ENCODE assay signal across 25 cellular contexts in genomic region chr2:110875384-110875725, GRCh38.
"Had no signal": no experiment of that assay in that cellular context is flagged by ENCODE, and none has a peak within 500 bp of the region (broad histone marks: within the 10 kb centered on the region; RNA-seq: fewer than 3 reads in every experiment).

No MANE protein-coding gene starts in this region.

- DNase-seq: activated CD4-positive, alpha-beta T cell treated with anti-CD3 and anti-CD28 coated beads for 1 hour; activated CD4-positive, alpha-beta T cell treated with anti-CD3 and anti-CD28 coated beads, Interleukin-2, amount 50 U/mL, for 4 hours; activated CD8-positive, alpha-beta memory T cell treated with anti-CD3 and anti-CD28 coated beads for 24 hours; activated CD8-positive, alpha-beta memory T cell treated with anti-CD3 and anti-CD28 coated beads, Interleukin-2, amount 50 U/mL, for 4 hours; activated T-cell treated with anti-CD3 and anti-CD28 coated beads, Interleukin-2, amount 50 U/mL, for 24 hours; adrenal gland; dorsolateral prefrontal cortex; heart left ventricle; islet precursor cell; left cardiac atrium; mesenchymal stem cell; mucosa of descending colon; sigmoid colon; stimulated activated CD4-positive, alpha-beta T cell treated with anti-CD3 and anti-CD28 coated beads, Interleukin-15, amount 100 ng/mL, for 24 hours; stimulated activated naive B cell treated with anti-CD40 and anti-IgM and Interleukin-4, amounts not matched to agents 10 μg/mL and 1 μg/mL and 100 μg/mL, for 72 hours; trophoblast cell; uterus had no signal

- H3K9me3 ChIP-seq: adrenal gland, ascending aorta, mucosa of descending colon, sigmoid colon, uterus had no signal

- FAIRE-seq: colon had no signal

- H3K4me3 Mint-ChIP-seq: activated naive CD8-positive, alpha-beta T cell; activated T-cell treated with anti-CD3 and anti-CD28 coated beads, Interleukin-2, amount 50 U/mL, for 24 hours; activated T-helper 17 cell treated with anti-CD3 and anti-CD28 coated beads, Interleukin-2, amount 50 U/mL, for 72 hours; central memory CD8-positive, alpha-beta T cell; neural crest cell had no signal

- ATAC-seq: activated T-helper 17 cell treated with anti-CD3 and anti-CD28 coated beads, Interleukin-2, amount 50 U/mL, for 72 hours; gastroesophageal sphincter; heart left ventricle; left cardiac atrium; mucosa of descending colon had no signal

- H3K4me3 ChIP-seq: adrenal gland, ascending aorta, dorsolateral prefrontal cortex, gastroesophageal sphincter, heart left ventricle, mucosa of descending colon, sigmoid colon, smooth muscle cell, uterus had no signal

- H3K27ac Mint-ChIP-seq: activated naive CD8-positive, alpha-beta T cell; activated T-cell treated with anti-CD3 and anti-CD28 coated beads, Interleukin-2, amount 50 U/mL, for 24 hours; activated T-helper 17 cell treated with anti-CD3 and anti-CD28 coated beads, Interleukin-2, amount 50 U/mL, for 72 hours; stimulated activated naive B cell treated with anti-CD40 and anti-IgM and Interleukin-4, amounts not matched to agents 10 μg/mL and 1 μg/mL and 100 μg/mL, for 72 hours had no signal

- H3K4me2 ChIP-seq: smooth muscle cell had no signal

- H3K36me3 ChIP-seq: adrenal gland, ascending aorta, gastroesophageal sphincter, heart left ventricle, sigmoid colon, uterus had no signal

- H3K4me1 ChIP-seq: adrenal gland, ascending aorta, gastroesophageal sphincter, sigmoid colon, uterus had no signal

- H3K27me3 ChIP-seq: adrenal gland, ascending aorta, gastroesophageal sphincter, sigmoid colon, uterus had no signal

- H3K4me1 Mint-ChIP-seq: central memory CD8-positive, alpha-beta T cell had no signal

- H3K27ac ChIP-seq: adrenal gland, ascending aorta, dorsolateral prefrontal cortex, gastroesophageal sphincter, heart left ventricle, sigmoid colon, uterus had no signal

- H3K27me3 Mint-ChIP-seq: activated naive CD8-positive, alpha-beta T cell had no signal
